18 cellular contexts compared by ENCODE assay signal in genomic region chr11:130693543-130693942, GRCh38.
A peak's percentile ranks its signal among the peaks of the same experiment; 100 is the strongest.
DNase-seq lines count a peak whose midpoint lies in the region; ATAC-seq and TF ChIP-seq lines count a peak whose summit lies in the region.
"Had no signal": no experiment of that assay in that cellular context is flagged by ENCODE, and none has a peak within 500 bp of the region (broad histone marks: within the 10 kb centered on the region; RNA-seq: fewer than 3 reads in every experiment).

No MANE protein-coding gene starts in this region.

- ATAC-seq in GM19467 (IDR thresholded peaks at IDR 0.05; ENCODE audit: unreplicated experiment): no peak
- ATAC-seq: A549; CD8-positive, alpha-beta T cell had no signal

- DNase-seq in H9 (no peak), mesendoderm (peak; percentile 59), neural progenitor cell (ENCODE audit: low spot score) (no peak), NCI-H1105 (lab: John Stamatoyannopoulos, UW) (no peak), NCI-H187 treated with DMSO at 0.1 percent for 48 hours (lab: John Stamatoyannopoulos, UW) (no peak)
- DNase-seq: AML-193; Caco-2; Calu3; CD4-positive, alpha-beta T cell; CD8-positive, alpha-beta T cell; DMS79 treated with DMSO at 0.1 percent for 48 hours; GF-D8 had no signal

- H4K20me1 ChIP-seq in H9 (ENCODE audit: control insufficient read depth, insufficient read depth, insufficient read length) (no peaks in the 10 kb centered on the region), neural progenitor cell (ENCODE audit: low read depth) (no peaks in the 10 kb centered on the region)
- H4K20me1 ChIP-seq: BLaER1 treated with 17β-estradiol and CSF1 and Interleukin-3, amounts not matched to agents 10 nM and 100 nM had no signal

- H3K4me1 Mint-ChIP-seq in H9 (peaks cover 0 to 2% of the 10 kb centered on the region in 2 experiments; a peak in 1 of 4 replicates), neural progenitor cell (peaks cover 10% of the 10 kb centered on the region)
- H3K4me1 Mint-ChIP-seq: B cell had no signal

- H3K23me2 ChIP-seq in H9 (ENCODE audit: insufficient read length, low read depth, low read length, poor library complexity, severe bottlenecking): no peaks in the 10 kb centered on the region

- H3K4me3 ChIP-seq in mesendoderm (ENCODE audit: low read length) (no peak overlapping the region), neural progenitor cell (no peak overlapping the region)
- H3K4me3 ChIP-seq: A549; BLaER1 treated with 17β-estradiol and CSF1 and Interleukin-3, amounts not matched to agents 10 nM and 100 nM had no signal

- H2BK120ac ChIP-seq in H9 (ENCODE audit: low read depth, low read length, poor library complexity, severe bottlenecking) (no peak overlapping the region), mesendoderm (ENCODE audit: low read depth, low read length) (no peak overlapping the region)

- H4K8ac ChIP-seq in H9 (replicated peaks; ENCODE audit: insufficient read length, low read depth, low read length) (no peak overlapping the region), mesendoderm (ENCODE audit: low read depth, low read length) (no peak overlapping the region)

- H3K9me3 Mint-ChIP-seq in H9: no peaks in the 10 kb centered on the region
- H3K9me3 Mint-ChIP-seq in neural progenitor cell: peaks cover 6% of the 10 kb centered on the region
- H3K9me3 Mint-ChIP-seq: CD4-positive, alpha-beta T cell; CD8-positive, alpha-beta T cell had no signal

- no peak overlapping the region for H2BK20ac ChIP-seq in H9 (ENCODE audit: low read depth, low read length, poor library complexity, severe bottlenecking)

- H2AFZ ChIP-seq in H9 (ENCODE audit: low read length): no peak overlapping the region
- H2AFZ ChIP-seq in neural progenitor cell (replicated peaks): no peak overlapping the region

- H4K91ac ChIP-seq in H9 (ENCODE audit: insufficient read length, low read depth, low read length): no peak overlapping the region

- no peak overlapping the region for H2BK15ac ChIP-seq in H9 (ENCODE audit: low read depth, low read length)
- no peak overlapping the region for H2BK15ac ChIP-seq in mesendoderm (replicated peaks; ENCODE audit: low read depth)

- H2BK5ac ChIP-seq in H9 (ENCODE audit: insufficient read length, low read length) (no peak overlapping the region), mesendoderm (ENCODE audit: low read length) (no peak overlapping the region)

- H3K4me2 ChIP-seq in H9 (ENCODE audit: insufficient read depth, insufficient read length, low read length): no peak overlapping the region
- no peak overlapping the region for H3K4me2 ChIP-seq in mesendoderm (ENCODE audit: low read length)
- no peak overlapping the region for H3K4me2 ChIP-seq in neural progenitor cell
- H3K4me2 ChIP-seq: A549; BLaER1 treated with 17β-estradiol and CSF1 and Interleukin-3, amounts not matched to agents 10 nM and 100 nM had no signal

- no peaks in the 10 kb centered on the region for H3K9me3 ChIP-seq in H9 (ENCODE audit: control insufficient read depth, low read depth, low read length)
- no peaks in the 10 kb centered on the region for H3K9me3 ChIP-seq in neural progenitor cell (ENCODE audit: low read depth)
- H3K9me3 ChIP-seq: A549; BLaER1 treated with 17β-estradiol and CSF1 and Interleukin-3, amounts not matched to agents 10 nM and 100 nM; Caco-2 had no signal

- H3K27ac ChIP-seq in H9 (ENCODE audit: insufficient read length, low read depth, low read length): no peak overlapping the region
- H3K27ac ChIP-seq in mesendoderm (ENCODE audit: low read depth, low read length): no peak overlapping the region
- H3K27ac ChIP-seq in neural progenitor cell: no peak overlapping the region
- H3K27ac ChIP-seq: 22Rv1; A549; BLaER1 treated with 17β-estradiol and CSF1 and Interleukin-3, amounts not matched to agents 10 nM and 100 nM; C4-2B had no signal

- no peak overlapping the region for H3K23ac ChIP-seq in H9 (ENCODE audit: insufficient read length, low read depth, low read length)
- H3K23ac ChIP-seq in mesendoderm (ENCODE audit: low read length): no peak overlapping the region

- H3K4me1 ChIP-seq in H9 (ENCODE audit: insufficient read depth, low read length) (no peaks in the 10 kb centered on the region), mesendoderm (ENCODE audit: control insufficient read depth, low read depth, low read length) (no peaks in the 10 kb centered on the region), neural progenitor cell (peaks cover 4% of the 10 kb centered on the region)
- H3K4me1 ChIP-seq: A549, Caco-2 had no signal

- no peaks in the 10 kb centered on the region for H3K36me3 ChIP-seq in mesendoderm (ENCODE audit: control insufficient read depth, insufficient read depth, low read length)
- no peaks in the 10 kb centered on the region for H3K36me3 ChIP-seq in neural progenitor cell
- H3K36me3 ChIP-seq: BLaER1 treated with 17β-estradiol and CSF1 and Interleukin-3, amounts not matched to agents 10 nM and 100 nM had no signal

- no peak overlapping the region for H3K14ac ChIP-seq in H9 (ENCODE audit: insufficient read depth, low read length)

- no peak for TF ChIP-seq CTCF in H9 (conservative IDR thresholded peaks at IDR 0.05)
- TF ChIP-seq CTCF in neural progenitor cell (IDR thresholded peaks at IDR 0.05): no peak

- H4K5ac ChIP-seq in H9 (ENCODE audit: insufficient read length, low read depth, low read length) (no peak overlapping the region), mesendoderm (ENCODE audit: low read length) (no peak overlapping the region)

- H3K18ac ChIP-seq in H9 (ENCODE audit: insufficient read length, low read depth, low read length): no peak overlapping the region
- H3K18ac ChIP-seq in mesendoderm (ENCODE audit: low read length): no peak overlapping the region

- no peak overlapping the region for H3K4ac ChIP-seq in H9 (ENCODE audit: low read depth, low read length)
- H3K4ac ChIP-seq in mesendoderm (ENCODE audit: low read depth, low read length): no peak overlapping the region

- no peaks in the 10 kb centered on the region for H3F3A ChIP-seq in neural progenitor cell (ENCODE audit: low read depth)

- H3K79me2 ChIP-seq in H9 (ENCODE audit: insufficient read depth, low read length) (no peaks in the 10 kb centered on the region), mesendoderm (ENCODE audit: control insufficient read depth, insufficient read depth, low read length) (no peaks in the 10 kb centered on the region), neural progenitor cell (ENCODE audit: low read depth) (no peaks in the 10 kb centered on the region)

- WGBS in H9 (ENCODE audit: extremely low coverage, insufficient read length, low lambda C conversion rate): no CpG with 5 or more reads among the region's 5 CpGs
- WGBS in mesendoderm (ENCODE audit: extremely low coverage, insufficient coverage, low lambda C conversion rate): no CpG with 5 or more reads among the region's 5 CpGs

- no peak overlapping the region for H3K4me3 Mint-ChIP-seq in H9
- H3K4me3 Mint-ChIP-seq in neural progenitor cell: peak overlapping the region; percentile 7
- H3K4me3 Mint-ChIP-seq: B cell; CD4-positive, alpha-beta T cell; CD8-positive, alpha-beta T cell had no signal

- H3T11ph ChIP-seq in H9 (ENCODE audit: low read length): no peak overlapping the region

- H3K9ac ChIP-seq in H9 (ENCODE audit: extremely low read depth, insufficient read length, low read length) (no peak overlapping the region), mesendoderm (ENCODE audit: low read length) (no peak overlapping the region), neural progenitor cell (no peak overlapping the region)
- H3K9ac ChIP-seq: BLaER1 treated with 17β-estradiol and CSF1 and Interleukin-3, amounts not matched to agents 10 nM and 100 nM had no signal

- no peak overlapping the region for H2BK12ac ChIP-seq in H9 (ENCODE audit: insufficient read length, low read depth, low read length)

- H3K27me3 Mint-ChIP-seq in H9 (ENCODE audit: low read depth): peaks cover 1% of the 10 kb centered on the region; the same call in 1 of the 2 replicates
- H3K27me3 Mint-ChIP-seq in neural progenitor cell (ENCODE audit: insufficient read depth, low read depth): peaks cover 4% of the 10 kb centered on the region

- H2AK5ac ChIP-seq in H9 (ENCODE audit: insufficient read length, low read length) (no peak overlapping the region), mesendoderm (ENCODE audit: low read length) (no peak overlapping the region)

- no peaks in the 10 kb centered on the region for H3K79me1 ChIP-seq in H9 (ENCODE audit: insufficient read depth, low read depth, low read length, poor library complexity, severe bottlenecking)
- H3K79me1 ChIP-seq in mesendoderm (ENCODE audit: low read length): no peaks in the 10 kb centered on the region

- peak overlapping the region in 2 of 3 experiments; percentile 10 to 68; a peak in 2 of 7 replicates for H3K27ac Mint-ChIP-seq in H9
- no peak overlapping the region for H3K27ac Mint-ChIP-seq in neural progenitor cell
- H3K27ac Mint-ChIP-seq: B cell; CD4-positive, alpha-beta T cell; CD8-positive, alpha-beta T cell had no signal

- H3K27me3 ChIP-seq in H9 (ENCODE audit: insufficient read depth, low read length) (no peaks in the 10 kb centered on the region), mesendoderm (ENCODE audit: insufficient read depth, low read length, poor library complexity) (no peaks in the 10 kb centered on the region), neural progenitor cell (no peaks in the 10 kb centered on the region)
- H3K27me3 ChIP-seq: BLaER1 treated with 17β-estradiol and CSF1 and Interleukin-3, amounts not matched to agents 10 nM and 100 nM had no signal

- H3K56ac ChIP-seq in H9 (ENCODE audit: insufficient read length, low read depth, low read length) (no peak overlapping the region), mesendoderm (ENCODE audit: low read length) (no peak overlapping the region)

- H3K36me3 Mint-ChIP-seq in H9 (ENCODE audit: insufficient read depth in 1 of 3, low read depth in 3 of 3): no peaks in the 10 kb centered on the region
- H3K36me3 Mint-ChIP-seq in neural progenitor cell: no peaks in the 10 kb centered on the region
- H3K36me3 Mint-ChIP-seq: CD8-positive, alpha-beta T cell had no signal
